In the genomic region with DNA sequence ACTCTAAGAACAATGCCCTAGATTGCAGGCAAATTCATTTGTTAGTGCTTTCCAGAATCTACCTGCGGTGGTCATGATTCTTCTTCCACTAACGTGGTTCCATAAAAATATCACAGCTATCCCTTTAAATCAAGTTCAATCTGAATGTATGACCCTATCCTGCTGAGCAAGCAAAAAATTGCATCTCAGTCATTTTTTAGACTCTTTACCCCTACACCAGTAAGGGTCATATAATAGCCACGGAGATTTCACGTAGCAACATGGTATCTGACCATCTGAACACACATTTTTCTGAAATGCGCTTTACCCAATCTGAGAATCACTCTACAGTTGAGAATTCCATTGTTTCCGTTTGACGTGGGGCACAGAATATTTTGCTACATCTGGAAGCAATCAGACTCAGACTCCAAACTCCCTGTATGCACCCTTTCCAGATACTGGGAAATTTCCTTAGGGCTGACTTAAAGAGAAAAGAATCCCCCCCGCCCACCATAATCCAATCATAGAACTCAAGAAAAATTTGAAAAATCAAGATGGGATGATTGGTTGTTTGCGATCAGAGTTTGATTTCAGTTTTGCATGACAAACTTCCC, we compare ENCODE assay signal across 23 cellular contexts.
DNase-seq lines count a peak whose midpoint lies in the region; ATAC-seq, FAIRE-seq and TF ChIP-seq lines count a peak whose summit lies in the region.
"Had no signal": no experiment of that assay in that cellular context is flagged by ENCODE, and none has a peak within 500 bp of the region (broad histone marks: within the 10 kb centered on the region; RNA-seq: fewer than 3 reads in every experiment).

No MANE protein-coding gene starts in this region.

- ATAC-seq in GM18511 (IDR thresholded peaks at IDR 0.05; ENCODE audit: unreplicated experiment): no peak
- ATAC-seq in Right ventricle myocardium superior (ENCODE audit: poor library complexity): no peak
- ATAC-seq: activated CD8-positive, alpha-beta memory T cell treated with anti-CD3 and anti-CD28 coated beads, Interleukin-2, amount 10 ng/mL, durations not matched to agents 7 days and 5 days; gastroesophageal sphincter; left lung; mucosa of descending colon had no signal

- intact Hi-C loops in Right ventricle myocardium superior (cut with DNase I): no loop called here

- TF ChIP-seq CTCF in AG10803 (conservative IDR thresholded peaks at IDR 0.05; ENCODE audit: low read length) (no peak), choroid plexus epithelial cell (conservative IDR thresholded peaks at IDR 0.05; ENCODE audit: low read depth, low read length) (no peak)

- peak; percentile 42 for FAIRE-seq in HTR-8/SVneo (lab: Jason Lieb, UNC)

- H3K4me3 ChIP-seq in AG10803 (ENCODE audit: low read length) (no peak overlapping the region), choroid plexus epithelial cell (ENCODE audit: low read depth, low read length) (peak overlapping the region; percentile 28)
- H3K4me3 ChIP-seq: adrenal gland, gastroesophageal sphincter, left lung, mucosa of descending colon, upper lobe of left lung had no signal

- DNase-seq in AG10803 (ENCODE audit: low read depth): peak; percentile 78
- DNase-seq in HTR-8/SVneo (ENCODE audit: insufficient read length, low spot score): no peak
- peak; percentile 43 for DNase-seq in choroid plexus epithelial cell (ENCODE audit: low read depth)
- peak; percentile 68 for DNase-seq in non-pigmented ciliary epithelial cell (ENCODE audit: low read depth)
- DNase-seq in T-helper 1 cell: no peak
- DNase-seq in DMS153 (lab: John Stamatoyannopoulos, UW): no peak
- no peak for DNase-seq in Right ventricle myocardium superior
- DNase-seq: activated CD4-positive, alpha-beta T cell treated with anti-CD3 and anti-CD28 coated beads for 1 hour; activated CD8-positive, alpha-beta memory T cell treated with anti-CD3 and anti-CD28 coated beads, Interleukin-2, amount 10 ng/mL, durations not matched to agents 7 days and 5 days; activated effector memory CD4-positive, alpha-beta T cell treated with Interleukin-2 at 50 U/mL for 16 hours; adrenal gland; Kasumi-1; left lung; mucosa of descending colon; NCI-H1092 treated with DMSO at 0.1 percent for 48 hours; NCI-H2107; NCI-H526; SIG-M5; stimulated activated naive CD4-positive, alpha-beta T cell treated with Interleukin-2 at 50 U/mL for 16 hours; T-helper 9 cell; upper lobe of left lung had no signal

Comparison
In these comparisons a context has a peak if more than half of its experiments do, and no peak if none do; other contexts are left out.
1. DNase-seq: peak in AG10803 (single experiment), choroid plexus epithelial cell (single experiment) and non-pigmented ciliary epithelial cell (single experiment); none in HTR-8/SVneo (single experiment), T-helper 1 cell (0 of 5), DMS153 (single experiment) and Right ventricle myocardium superior (single experiment).